Comparison of ENCODE assay signal across 9 cellular contexts in genomic region chr3:137121704-137122314, GRCh38.
A peak's percentile ranks its signal among the peaks of the same experiment; 100 is the strongest.
DNase-seq lines count a peak whose midpoint lies in the region; ATAC-seq and TF ChIP-seq lines count a peak whose summit lies in the region.
"Had no signal": no experiment of that assay in that cellular context is flagged by ENCODE, and none has a peak within 500 bp of the region (broad histone marks: within the 10 kb centered on the region; RNA-seq: fewer than 3 reads in every experiment).

No MANE protein-coding gene starts in this region.

- no peaks in the 10 kb centered on the region for H3K9me3 Mint-ChIP-seq in CD4-positive, alpha-beta T cell
- no peaks in the 10 kb centered on the region for H3K9me3 Mint-ChIP-seq in progenitor cell of endocrine pancreas (ENCODE audit: low read depth)
- H3K9me3 Mint-ChIP-seq in activated naive CD8-positive, alpha-beta T cell treated with anti-CD3 and anti-CD28 coated beads, Interleukin-2, amount 50 U/mL, for 24 hours = no peaks in the 10 kb centered on the region
- H3K9me3 Mint-ChIP-seq: natural killer cell treated with Interleukin-12 subunit alpha and Interleukin-12 subunit beta and Interleukin-15 and Interleukin-18, amount 100 ng/mL, for 72 hours had no signal

- H3K36me3 ChIP-seq in Panc1 (ENCODE audit: control insufficient read depth, insufficient read depth, low read length) (no peaks in the 10 kb centered on the region), esophagus muscularis mucosa (no peaks in the 10 kb centered on the region)

- WGBS in esophagus muscularis mucosa = 30% methylated on average over 3 of the region's 3 CpGs

- H3K4me3 ChIP-seq in Panc1 (ENCODE audit: low read depth in 2 of 2, low read length in 2 of 2) = no peak overlapping the region
- H3K4me3 ChIP-seq in esophagus muscularis mucosa = no peak overlapping the region

- in situ Hi-C loops in Panc1 (cut with HindIII; ENCODE audit: low pct_unique_long_range_greater_than_20kb, low sequenced_read_pairs) = no loop called here

- no peak for TF ChIP-seq EP300 in esophagus muscularis mucosa (IDR thresholded peaks at IDR 0.05)

- peak; percentile 29 for TF ChIP-seq CTCF in CD4-positive, alpha-beta T cell (IDR thresholded peaks at IDR 0.05)
- TF ChIP-seq CTCF in Panc1 (IDR thresholded peaks at IDR 0.05) (peak; percentile 83), esophagus muscularis mucosa (IDR thresholded peaks at IDR 0.05) (peak; percentile 26 to 50 (median 34)), progenitor cell of endocrine pancreas (IDR thresholded peaks at IDR 0.05; ENCODE audit: unreplicated experiment) (peak; percentile 76)

- intact Hi-C loops in CD4-positive, alpha-beta T cell (cut with DNase I, micrococcal nuclease) = loop anchor here in 1 of 2 experiments (5.0 kb wide), 1 partner anchor 825 kb away; no protein-coding TSS in a partner anchor
- intact Hi-C loops in Panc1 (cut with micrococcal nuclease; ENCODE audit: unreplicated experiment) (no loop called here), esophagus muscularis mucosa (cut with DNase I) (no loop called here)

- H3K9me3 ChIP-seq in CD4-positive, alpha-beta T cell (ENCODE audit: control insufficient read depth, low read length) = no peaks in the 10 kb centered on the region
- H3K9me3 ChIP-seq in Panc1 (ENCODE audit: control insufficient read depth, insufficient read depth, low read depth, low read length) = no peaks in the 10 kb centered on the region
- H3K9me3 ChIP-seq in esophagus muscularis mucosa = no peaks in the 10 kb centered on the region

- H3K36me3 Mint-ChIP-seq in CD4-positive, alpha-beta T cell (ENCODE audit: low read depth) = no peaks in the 10 kb centered on the region
- no peaks in the 10 kb centered on the region for H3K36me3 Mint-ChIP-seq in progenitor cell of endocrine pancreas (ENCODE audit: insufficient read depth)
- no peaks in the 10 kb centered on the region for H3K36me3 Mint-ChIP-seq in activated naive CD8-positive, alpha-beta T cell treated with anti-CD3 and anti-CD28 coated beads, Interleukin-2, amount 50 U/mL, for 24 hours (ENCODE audit: low read depth)
- H3K36me3 Mint-ChIP-seq: natural killer cell treated with Interleukin-12 subunit alpha and Interleukin-12 subunit beta and Interleukin-15 and Interleukin-18, amount 100 ng/mL, for 72 hours had no signal

- CTCF ChIA-PET in CD4-positive, alpha-beta T cell (lab: Charles Lee) = no interaction called here
- CTCF ChIA-PET in Panc1 (lab: Charles Lee) = interaction anchor here (0.7 kb wide), 1 partner anchor 773 kb away, joined by 6 read pairs; no protein-coding TSS in a partner anchor

- H3K4me1 Mint-ChIP-seq in CD4-positive, alpha-beta T cell (ENCODE audit: low read depth) = no peaks in the 10 kb centered on the region
- H3K4me1 Mint-ChIP-seq in progenitor cell of endocrine pancreas (ENCODE audit: low read depth) = no peaks in the 10 kb centered on the region
- H3K4me1 Mint-ChIP-seq in activated naive CD8-positive, alpha-beta T cell treated with anti-CD3 and anti-CD28 coated beads, Interleukin-2, amount 50 U/mL, for 24 hours = no peaks in the 10 kb centered on the region

- H3K4me3 Mint-ChIP-seq in CD4-positive, alpha-beta T cell = no peak overlapping the region
- no peak overlapping the region for H3K4me3 Mint-ChIP-seq in progenitor cell of endocrine pancreas (ENCODE audit: low read depth)
- H3K4me3 Mint-ChIP-seq in activated naive CD8-positive, alpha-beta T cell treated with anti-CD3 and anti-CD28 coated beads, Interleukin-2, amount 50 U/mL, for 24 hours = no peak overlapping the region
- H3K4me3 Mint-ChIP-seq: natural killer cell treated with Interleukin-12 subunit alpha and Interleukin-12 subunit beta and Interleukin-15 and Interleukin-18, amount 100 ng/mL, for 72 hours had no signal

- no peak for DNase-seq in CD4-positive, alpha-beta T cell
- peak; percentile 39 for DNase-seq in Panc1 (ENCODE audit: low read depth, low spot score)
- no peak for DNase-seq in esophagus muscularis mucosa (ENCODE audit: extremely low spot score)
- DNase-seq in progenitor cell of endocrine pancreas (ENCODE audit: low spot score, unreplicated experiment) = no peak
- DNase-seq in activated naive CD8-positive, alpha-beta T cell treated with anti-CD3 and anti-CD28 coated beads, Interleukin-2, amount 50 U/mL, for 24 hours = no peak
- no peak for DNase-seq in effector CD8-positive, alpha-beta T cell (lab: John Stamatoyannopoulos, UW)

- H3K4me1 ChIP-seq in Panc1 (ENCODE audit: control insufficient read depth, insufficient read depth, low read length) (no peaks in the 10 kb centered on the region), esophagus muscularis mucosa (no peaks in the 10 kb centered on the region)

- H3K27ac Mint-ChIP-seq in CD4-positive, alpha-beta T cell = no peak overlapping the region
- H3K27ac Mint-ChIP-seq in progenitor cell of endocrine pancreas = no peak overlapping the region
- H3K27ac Mint-ChIP-seq in activated naive CD8-positive, alpha-beta T cell treated with anti-CD3 and anti-CD28 coated beads, Interleukin-2, amount 50 U/mL, for 24 hours = no peak overlapping the region
- H3K27ac Mint-ChIP-seq: natural killer cell treated with Interleukin-12 subunit alpha and Interleukin-12 subunit beta and Interleukin-15 and Interleukin-18, amount 100 ng/mL, for 72 hours had no signal

- POLR2A ChIA-PET in CD4-positive, alpha-beta T cell (lab: Charles Lee) = no interaction called here
- POLR2A ChIA-PET in Panc1 (lab: Charles Lee) = no interaction called here

- no peak for ATAC-seq in CD4-positive, alpha-beta T cell (ENCODE audit: poor library complexity)
- peak; percentile 64 for ATAC-seq in GM18502 (IDR thresholded peaks at IDR 0.05; ENCODE audit: poor library complexity, unreplicated experiment)
- ATAC-seq in HG03439 (IDR thresholded peaks at IDR 0.05; ENCODE audit: unreplicated experiment) = peak; percentile 69
- no peak; the same call in 1 of the 2 replicates for ATAC-seq in Panc1
- ATAC-seq in activated naive CD8-positive, alpha-beta T cell treated with anti-CD3 and anti-CD28 coated beads, Interleukin-2, amount 50 U/mL, for 24 hours = no peak

- H3K27me3 Mint-ChIP-seq in CD4-positive, alpha-beta T cell = peaks cover 35% of the 10 kb centered on the region
- H3K27me3 Mint-ChIP-seq in progenitor cell of endocrine pancreas = peaks cover 14% of the 10 kb centered on the region
- H3K27me3 Mint-ChIP-seq in activated naive CD8-positive, alpha-beta T cell treated with anti-CD3 and anti-CD28 coated beads, Interleukin-2, amount 50 U/mL, for 24 hours = peaks cover 10% of the 10 kb centered on the region

- no peaks in the 10 kb centered on the region for H3K27me3 ChIP-seq in CD4-positive, alpha-beta T cell (ENCODE audit: control insufficient read depth, insufficient read depth, low read length)
- H3K27me3 ChIP-seq in Panc1 (ENCODE audit: control insufficient read depth, insufficient read depth, low read length) (peaks cover 2% of the 10 kb centered on the region), esophagus muscularis mucosa (no peaks in the 10 kb centered on the region)

- H3K27ac ChIP-seq in CD4-positive, alpha-beta T cell (ENCODE audit: low read depth, low read length) = no peak overlapping the region
- H3K27ac ChIP-seq in Panc1 (ENCODE audit: low read length) (no peak overlapping the region), esophagus muscularis mucosa (replicated peaks in 1 of 4) (no peak overlapping the region)

- TF ChIP-seq POLR2A in esophagus muscularis mucosa (IDR thresholded peaks at IDR 0.05; ENCODE audit: low read depth) = no peak

- BruUV-seq in Panc1 (replicated peaks; lab: Mats Ljungman, UMichigan) = no TSS peak

Comparison
In these comparisons a context has a peak if more than half of its experiments do, and no peak if none do; other contexts are left out.
1. ATAC-seq: peak in GM18502 (single experiment) and HG03439 (single experiment); none in CD4-positive, alpha-beta T cell (single experiment), Panc1 (single experiment) and activated naive CD8-positive, alpha-beta T cell treated with anti-CD3 and anti-CD28 coated beads, Interleukin-2, amount 50 U/mL, for 24 hours (single experiment).
2. CTCF ChIP-seq: peak in every context shown above with its lines; median percentile 83 in Panc1; 76 in progenitor cell of endocrine pancreas; 34 in esophagus muscularis mucosa; 29 in CD4-positive, alpha-beta T cell.